In the genomic region with DNA sequence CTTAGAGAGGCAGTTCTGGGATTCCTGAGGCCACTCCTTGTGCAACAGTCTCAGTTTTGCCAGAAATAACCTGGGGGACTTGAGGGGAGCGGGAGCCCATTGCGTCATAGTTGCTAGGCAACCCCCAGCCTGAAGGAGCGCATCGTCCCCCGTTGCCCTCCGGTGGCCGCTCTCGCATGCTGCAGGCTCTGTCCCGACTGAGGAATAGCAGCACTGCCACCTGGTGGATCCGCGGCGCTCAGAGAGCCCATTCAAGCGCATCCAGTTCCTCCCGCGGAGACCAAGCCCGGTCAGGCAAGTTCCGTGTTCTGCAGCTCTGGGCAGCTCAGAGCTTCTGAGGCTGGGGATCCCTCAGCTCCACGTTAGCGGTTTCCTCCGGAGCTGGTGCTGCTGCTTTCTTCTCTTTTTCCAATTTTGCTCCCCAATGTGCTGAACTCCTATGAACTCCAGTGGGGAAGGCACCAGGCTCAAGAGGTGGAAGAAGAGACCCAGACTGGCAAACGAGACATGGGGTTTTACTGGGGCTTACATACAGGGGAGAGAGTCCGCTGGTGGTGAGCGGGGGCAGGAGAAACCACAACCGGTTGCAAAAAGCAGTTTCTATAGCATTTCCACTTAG, we compare ENCODE assay signal across 1 cellular context.
TF ChIP-seq lines count a peak whose summit lies in the region.

No MANE protein-coding gene starts in this region.

TF ChIP-seq in HCT116, 20 proteins besides CTCF, POLR2A, EP300 and RAD21 (continued from another document):
- TF ChIP-seq ZBTB33 (IDR thresholded peaks at IDR 0.05; ENCODE audit: extremely low read depth, insufficient replicate concordance, low read length) = no peak
- TF ChIP-seq SRF (IDR thresholded peaks at IDR 0.05; ENCODE audit: low read depth) = no peak
